Comparison of ENCODE assay signal across 12 cellular contexts in the genomic region with DNA sequence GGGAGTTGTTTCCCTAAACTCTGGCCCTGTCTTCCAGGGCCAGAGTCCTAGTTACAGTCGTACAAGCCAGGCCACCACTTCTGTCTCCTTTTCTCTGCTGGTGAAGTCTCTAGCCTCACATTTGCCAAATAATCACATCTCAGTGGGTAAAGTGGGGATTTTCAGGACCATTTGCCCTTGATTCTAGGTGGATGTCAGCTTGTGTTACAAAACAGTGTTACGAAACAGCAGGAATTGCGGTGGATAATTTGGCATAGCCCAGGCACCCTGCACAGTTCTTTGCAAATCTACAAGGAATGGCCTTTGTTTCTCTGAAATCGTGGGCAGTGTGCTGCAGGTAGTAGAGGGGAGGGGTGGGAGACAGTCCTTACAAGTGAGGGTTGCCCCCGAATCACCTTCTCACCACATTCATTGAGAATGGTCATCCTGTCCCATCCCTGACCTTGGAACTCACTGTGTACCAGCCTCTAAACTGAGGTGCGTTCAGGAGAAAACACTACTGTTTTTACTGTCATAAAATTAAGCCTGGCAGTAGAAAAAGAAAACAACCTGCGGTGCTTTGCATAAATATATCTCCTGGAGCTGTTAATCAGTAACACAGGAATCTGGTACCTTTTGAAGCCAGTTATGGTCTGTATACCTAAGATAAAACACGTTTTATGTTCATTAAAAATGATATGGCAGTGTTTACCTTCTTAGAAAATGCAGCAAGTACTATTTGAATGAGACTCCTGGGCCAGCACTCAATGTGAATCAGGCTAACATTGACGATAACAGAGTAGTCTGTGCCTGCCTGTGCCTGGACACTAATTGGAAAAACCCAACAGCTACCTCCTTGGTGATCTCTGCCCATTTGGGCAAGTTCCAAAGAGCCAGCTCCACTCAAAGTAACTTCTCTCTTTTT. TPM values are rescaled to one million over a fixed set of nuclear protein-coding genes. Genes with fewer than 3 reads are reported as not detected.
DNase-seq lines count a peak whose midpoint lies in the region; ATAC-seq, FAIRE-seq and TF ChIP-seq lines count a peak whose summit lies in the region.
"Had no signal": no experiment of that assay in that cellular context is flagged by ENCODE, and none has a peak within 500 bp of the region (broad histone marks: within the 10 kb centered on the region; RNA-seq: fewer than 3 reads in every experiment).

No MANE protein-coding gene starts in this region.

- peak; percentile 18 for ATAC-seq in HG02763 (IDR thresholded peaks at IDR 0.05; ENCODE audit: unreplicated experiment)
- no peak for ATAC-seq in K562
- no peak for ATAC-seq in lung (ENCODE audit: insufficient read depth, low FRiP score)
- ATAC-seq in HG02970 (IDR thresholded peaks at IDR 0.05; ENCODE audit: low FRiP score, unreplicated experiment): no peak
- ATAC-seq in GM19023 (IDR thresholded peaks at IDR 0.05; ENCODE audit: unreplicated experiment): no peak
- ATAC-seq: natural killer cell treated with Interleukin-12 subunit alpha and Interleukin-12 subunit beta and Interleukin-15 and Interleukin-18, amount 100 ng/mL, for 72 hours had no signal

- H3K4me3 ChIP-seq in K562 (no peak overlapping the region), lung (no peak overlapping the region)
- H3K4me3 ChIP-seq: PC-9 had no signal

- H3K4me1 ChIP-seq in K562 (replicated peaks in 1 of 2; ENCODE audit: control insufficient read depth in 2 of 2, insufficient read depth in 2 of 2, low read length in 2 of 2) (peaks cover 44 to 96% of the 10 kb centered on the region in 2 experiments), lung (ENCODE audit: control insufficient read depth in 2 of 2, insufficient read depth in 2 of 2, low read length in 2 of 2) (peaks cover 22 to 42% of the 10 kb centered on the region in 2 donors)

- H3K27ac ChIP-seq in K562 (ENCODE audit: extremely low read depth, low read depth, low read length) (peak overlapping the region; percentile 95), lung (ENCODE audit: low read depth in 1 of 2, low read length in 1 of 2) (peak overlapping the region; percentile 46 to 93)
- H3K27ac ChIP-seq: C4-2B, PC-9 had no signal

- intact Hi-C loops in K562 (cut with micrococcal nuclease): loop anchor here (1.0 kb wide), 1 partner anchor 43 kb away; no protein-coding TSS in a partner anchor

- TF ChIP-seq RAD21 in K562 (CRISPR knock-in tag; conservative IDR thresholded peaks at IDR 0.05 in 1 of 2, IDR thresholded peaks at IDR 0.05 in 1 of 2): no peak

- BruUV-seq in K562 (replicated peaks; lab: Mats Ljungman, UMichigan): no TSS peak

- H3K36me3 ChIP-seq in K562 (ENCODE audit: control insufficient read depth, insufficient read depth, low read length) (peaks cover 19% of the 10 kb centered on the region), lung (ENCODE audit: control insufficient read depth in 2 of 2, insufficient read depth in 2 of 2, low read length in 2 of 2) (no peaks in the 10 kb centered on the region)

- DNase-seq in Caki2 (ENCODE audit: low read depth) (peak; percentile 66), K562 (ENCODE audit: extremely low read depth in 1 of 4, low spot score in 3 of 4) (no peak), lung (ENCODE audit: low spot score) (no peak), NCI-H2196 treated with DMSO at 0.1 percent for 48 hours (lab: John Stamatoyannopoulos, UW; ENCODE audit: unreplicated experiment) (no peak)
- DNase-seq in stimulated activated CD4-positive, alpha-beta T cell treated with anti-CD3 and anti-CD28 coated beads, Interleukin-1b, Interleukin-23, amount 100 ng/mL, for 48 hours: no peak
- DNase-seq: endodermal cell had no signal

- no peak overlapping the region for H2AFZ ChIP-seq in K562 (ENCODE audit: low read depth, low read length)
- H2AFZ ChIP-seq: PC-9 had no signal

- CTCF ChIA-PET in K562 (lab: Yijun Ruan, JAX; ENCODE audit: low intra/inter-chr PET ratio): no interaction called here

- TF ChIP-seq CTCF in K562 (IDR thresholded peaks at IDR 0.05 in 2 of 3, conservative IDR thresholded peaks at IDR 0.05 in 1 of 3; ENCODE audit: insufficient read depth in 2 of 3, low read depth in 1 of 3, low read length in 3 of 3): no peak
- TF ChIP-seq CTCF in lung (IDR thresholded peaks at IDR 0.05; ENCODE audit: control extremely low read depth, extremely low read depth): no peak

- FAIRE-seq in K562 (lab: Jason Lieb, UNC): no peak

- peak overlapping the region; percentile 19; the same call in 1 of the 2 replicates for H3K4me2 ChIP-seq in K562 (ENCODE audit: insufficient read depth, low read length)
- H3K4me2 ChIP-seq: PC-9 had no signal

- POLR2A ChIA-PET in K562 (lab: Yijun Ruan, JAX): interaction anchor here (0.8 to 4.0 kb wide), 3 partner anchors 14 to 169 kb away, joined by 3 to 18 read pairs (median 3); no protein-coding TSS in a partner anchor

- in situ Hi-C loops in Caki2 (cut with HindIII; ENCODE audit: low pct_unique_long_range_greater_than_20kb, low sequenced_read_pairs) (no loop called here), K562 (cut with MboI) (no loop called here)

- H4K20me1 ChIP-seq in K562 (replicated peaks; ENCODE audit: control insufficient read depth, insufficient read depth, low read length): no peaks in the 10 kb centered on the region

- no peak for TF ChIP-seq POLR2A in K562 (conservative IDR thresholded peaks at IDR 0.05)

- 31% methylated on average over 9 of the region's 9 CpGs for WGBS in K562 (ENCODE audit: insufficient coverage, low coverage, missing lambda C conversion rate)
- 68 to 84% methylated on average over 9 of the region's 9 CpGs for WGBS in lung, 2 donors

- H3K79me2 ChIP-seq in K562 (ENCODE audit: control insufficient read depth, insufficient read depth, low read length): peaks cover 92% of the 10 kb centered on the region

- peak overlapping the region; percentile 15 to 62; a peak in 1 of 4 replicates for H3K9ac ChIP-seq in K562 (ENCODE audit: insufficient read depth in 1 of 2, low read depth in 2 of 2, low read length in 2 of 2)

- H3K27me3 ChIP-seq in K562 (ENCODE audit: control insufficient read depth in 2 of 2, insufficient read depth in 2 of 2, low read length in 2 of 2) (no peaks in the 10 kb centered on the region), lung (ENCODE audit: control insufficient read depth, insufficient read depth) (no peaks in the 10 kb centered on the region)

- no peak for TF ChIP-seq EP300 in K562 (IDR thresholded peaks at IDR 0.05; ENCODE audit: low read length)

- peaks cover 4% of the 10 kb centered on the region for H3K9me1 ChIP-seq in K562 (ENCODE audit: control insufficient read depth, insufficient read depth, low read length)

- H3K9me3 ChIP-seq in K562 (replicated peaks; ENCODE audit: control insufficient read depth, insufficient read depth, low read depth, low read length) (no peaks in the 10 kb centered on the region), lung (ENCODE audit: control insufficient read depth in 2 of 2, insufficient read depth in 1 of 2, low read length in 1 of 2) (no peaks in the 10 kb centered on the region)

TF ChIP-seq in K562, 482 proteins besides CTCF, POLR2A, EP300 and RAD21:
- 0 out of 4 replicates have a peak, but pooled peaks of 1 of the 2 experiments have one; percentile 20 for TF ChIP-seq SRF (CRISPR knock-in tag; IDR thresholded peaks at IDR 0.05)
- peak; percentile 43; the same call in 1 of the 2 replicates for TF ChIP-seq CBFA2T3 (IDR thresholded peaks at IDR 0.05)
- TF ChIP-seq ZNF75A (CRISPR knock-in tag; IDR thresholded peaks at IDR 0.05): no peak
- peak; percentile 76 for TF ChIP-seq CEBPB (tag; IDR thresholded peaks at IDR 0.05)
- no peak for TF ChIP-seq PHF8 (IDR thresholded peaks at IDR 0.05; ENCODE audit: borderline replicate concordance, low read length)
- 0 out of 2 replicates have a peak, but pooled peaks have one; percentile 18 for TF ChIP-seq CBFA2T2 (conservative IDR thresholded peaks at IDR 0.05)
- no peak for TF ChIP-seq CEBPG (CRISPR knock-in tag; IDR thresholded peaks at IDR 0.05)
- TF ChIP-seq CEBPG (tag; conservative IDR thresholded peaks at IDR 0.05 in 1 of 2, IDR thresholded peaks at IDR 0.05 in 1 of 2): 0 out of 4 replicates have a peak, but pooled peaks of 1 of the 2 experiments have one; percentile 6
- TF ChIP-seq MLLT1 (IDR thresholded peaks at IDR 0.05): no peak
- 0 out of 2 replicates have a peak, but pooled peaks have one; percentile 4 for TF ChIP-seq TAL1 (IDR thresholded peaks at IDR 0.05)

RNA-seq across cellular contexts. Expression of gene CYSTM1, which starts 44.3 kb away (rescaled TPM):
- total RNA-seq in Caki2 (2014; rRNA removed; shearing (Covaris generic); ENCODE audit: low replicate concordance): 62.0 and 79.2 TPM in 2 replicates
- total RNA-seq in K562 (2011; cell fraction: chromatin; rRNA removed; ENCODE audit: low replicate concordance): 8.9 and 10.7 TPM in 2 replicates
- 20.3 and 25.2 TPM in 2 replicates for total RNA-seq in K562 (2011; cell fraction: nucleolus; rRNA removed)
- 20.1 and 20.5 TPM in 2 replicates for total RNA-seq in K562 (2011; cell fraction: nucleoplasm; rRNA removed)
- 76.1 and 127 TPM in 2 replicates for total RNA-seq in K562 (2014; rRNA removed)
- total RNA-seq in K562 (2014; rRNA removed; fragmentation: Illumina TruSeq; extraction: Trizol): 66.6 and 94.6 TPM in 2 replicates
- 118 and 129 TPM in 2 replicates for total RNA-seq in K562 (2015; rRNA removed; fragmentation: Illumina TruSeq; extraction: Trizol)
- total RNA-seq in K562 (2021): 76.2 and 86.6 TPM in 2 replicates
- polyA plus RNA-seq in K562 (2011; rRNA removed): 92.8 and 98.2 TPM in 2 replicates
- polyA plus RNA-seq in K562 (2011; cell fraction: cytosol; rRNA removed): 97.9 and 207 TPM in 2 replicates
- 39.9 and 50.7 TPM in 2 replicates for polyA plus RNA-seq in K562 (2011; cell fraction: nucleus; rRNA removed)
- 136 and 260 TPM in 2 replicates for polyA plus RNA-seq in K562 (2012)
- 139 and 150 TPM in 2 replicates for polyA plus RNA-seq in K562 (2014; fragmentation: Illumina TruSeq; extraction: Trizol)
- polyA plus RNA-seq in K562 (2014; fragmentation: Nextera tagmentation; extraction: Ambion mirVana): 100 to 1,000 TPM; 363 to 422 TPM
- 108 and 126 TPM in 2 replicates for polyA plus RNA-seq in K562 (2014; rRNA removed)
- 31.6 and 43.3 TPM in 2 replicates for polyA minus RNA-seq in K562 (2011; rRNA and poly(A)+ RNA removed)
- 48.6 and 56.5 TPM in 2 replicates for polyA minus RNA-seq in K562 (2011; cell fraction: cytosol; rRNA and poly(A)+ RNA removed)
- 22.5 and 23.8 TPM in 2 replicates for polyA minus RNA-seq in K562 (2011; cell fraction: nucleus; rRNA and poly(A)+ RNA removed)
- total RNA-seq in lung: 100 to 1,000 TPM in 1 of 2 donors, 10 to 100 TPM in 1; 37.1 to 101 TPM
- 100 to 1,000 TPM; 114 to 274 TPM for polyA plus RNA-seq in lung
